11 cellular contexts compared by ENCODE assay signal in genomic region chr10:35433851-35434426, GRCh38.
DNase-seq lines count a peak whose midpoint lies in the region; ATAC-seq and TF ChIP-seq lines count a peak whose summit lies in the region.
"Had no signal": no experiment of that assay in that cellular context is flagged by ENCODE, and none has a peak within 500 bp of the region (broad histone marks: within the 10 kb centered on the region; RNA-seq: fewer than 3 reads in every experiment).

No MANE protein-coding gene starts in this region.

- TF ChIP-seq EP300 in sigmoid colon (IDR thresholded peaks at IDR 0.05) = no peak

- in situ Hi-C loops in KBM-7 (cut with MboI; ENCODE audit: low pct_unique_long_range_greater_than_20kb, low sequenced_read_pairs) = no loop called here

- TF ChIP-seq CTCF in mesothelial cell of epicardium (IDR thresholded peaks at IDR 0.05; ENCODE audit: unreplicated experiment) (no peak), sigmoid colon (IDR thresholded peaks at IDR 0.05) (no peak), adrenal gland (IDR thresholded peaks at IDR 0.05) (no peak)

- no peak overlapping the region for H3K4me3 Mint-ChIP-seq in activated naive CD8-positive, alpha-beta T cell treated with anti-CD3 and anti-CD28 coated beads, Interleukin-2, amount 50 U/mL, for 24 hours
- no peak overlapping the region for H3K4me3 Mint-ChIP-seq in mesothelial cell of epicardium

- H3K27me3 ChIP-seq in sigmoid colon (no peaks in the 10 kb centered on the region), adrenal gland (no peaks in the 10 kb centered on the region)
- H3K27me3 ChIP-seq: gastrocnemius medialis, ovary had no signal

- H3K4me1 Mint-ChIP-seq in activated naive CD8-positive, alpha-beta T cell treated with anti-CD3 and anti-CD28 coated beads, Interleukin-2, amount 50 U/mL, for 24 hours = peaks cover 31% of the 10 kb centered on the region
- H3K4me1 Mint-ChIP-seq in mesothelial cell of epicardium = peaks cover 29% of the 10 kb centered on the region

- peak overlapping the region; percentile 16 for H3K27ac Mint-ChIP-seq in activated naive CD8-positive, alpha-beta T cell treated with anti-CD3 and anti-CD28 coated beads, Interleukin-2, amount 50 U/mL, for 24 hours
- H3K27ac Mint-ChIP-seq in mesothelial cell of epicardium = peak overlapping the region; percentile 73

- 71 to 78% methylated on average over 7 of the region's 7 CpGs for WGBS in sigmoid colon, 2 donors
- WGBS in adrenal gland, 4 donors = 87 to 92% (median 89%) methylated on average over 7 of the region's 7 CpGs

- no peak overlapping the region for H3K4me3 ChIP-seq in sigmoid colon
- H3K4me3 ChIP-seq in adrenal gland = no peak overlapping the region
- H3K4me3 ChIP-seq: gastrocnemius medialis, ovary had no signal

- H3K4me1 ChIP-seq in sigmoid colon = peaks cover 0 to 43% (median 7%) of the 10 kb centered on the region in 4 donors
- H3K4me1 ChIP-seq in adrenal gland (replicated peaks in 1 of 2) = no peaks in the 10 kb centered on the region

- H3K9me3 Mint-ChIP-seq in activated naive CD8-positive, alpha-beta T cell treated with anti-CD3 and anti-CD28 coated beads, Interleukin-2, amount 50 U/mL, for 24 hours = peaks cover 20% of the 10 kb centered on the region
- peaks cover 9% of the 10 kb centered on the region for H3K9me3 Mint-ChIP-seq in mesothelial cell of epicardium

- peak; percentile 73 for DNase-seq in D341Med (ENCODE audit: low spot score)
- peak; percentile 75 for DNase-seq in KBM-7
- no peak for DNase-seq in activated naive CD8-positive, alpha-beta T cell treated with anti-CD3 and anti-CD28 coated beads, Interleukin-2, amount 50 U/mL, for 24 hours
- DNase-seq in mesothelial cell of epicardium (ENCODE audit: low spot score in 2 of 2, unreplicated experiment in 2 of 2) = no peak
- DNase-seq in sigmoid colon = no peak
- no peak for DNase-seq in adrenal gland
- no peak for DNase-seq in kidney glomerular epithelial cell (lab: John Stamatoyannopoulos, UW)
- DNase-seq: gastrocnemius medialis, ovary, SIG-M5 had no signal

- peak; percentile 68 for ATAC-seq in activated naive CD8-positive, alpha-beta T cell treated with anti-CD3 and anti-CD28 coated beads, Interleukin-2, amount 50 U/mL, for 24 hours
- no peak for ATAC-seq in GM19397 (IDR thresholded peaks at IDR 0.05; ENCODE audit: unreplicated experiment)
- ATAC-seq: gastrocnemius medialis had no signal

- H3K27ac ChIP-seq in sigmoid colon = no peak overlapping the region
- H3K27ac ChIP-seq in adrenal gland = no peak overlapping the region
- H3K27ac ChIP-seq: gastrocnemius medialis, ovary had no signal

- peaks cover 30% of the 10 kb centered on the region for H3K36me3 Mint-ChIP-seq in activated naive CD8-positive, alpha-beta T cell treated with anti-CD3 and anti-CD28 coated beads, Interleukin-2, amount 50 U/mL, for 24 hours (ENCODE audit: low read depth)
- H3K36me3 Mint-ChIP-seq in mesothelial cell of epicardium = peaks cover 9% of the 10 kb centered on the region

- intact Hi-C loops in sigmoid colon (cut with DNase I) = no loop called here
- intact Hi-C loops in adrenal gland (cut with DNase I) = no loop called here

- no peaks in the 10 kb centered on the region for H3K27me3 Mint-ChIP-seq in activated naive CD8-positive, alpha-beta T cell treated with anti-CD3 and anti-CD28 coated beads, Interleukin-2, amount 50 U/mL, for 24 hours
- H3K27me3 Mint-ChIP-seq in mesothelial cell of epicardium (ENCODE audit: low read depth) = no peaks in the 10 kb centered on the region

- TF ChIP-seq POLR2A in sigmoid colon (IDR thresholded peaks at IDR 0.05) = no peak
- TF ChIP-seq POLR2A in adrenal gland (IDR thresholded peaks at IDR 0.05) = no peak

- H3K9me3 ChIP-seq in sigmoid colon (no peaks in the 10 kb centered on the region), adrenal gland (replicated peaks in 1 of 3) (peaks cover 0 to 4% (median 0%) of the 10 kb centered on the region in 3 donors)
- H3K9me3 ChIP-seq: gastrocnemius medialis, ovary had no signal

- H3K36me3 ChIP-seq in sigmoid colon (no peaks in the 10 kb centered on the region), adrenal gland (replicated peaks in 1 of 2) (no peaks in the 10 kb centered on the region)
- H3K36me3 ChIP-seq: gastrocnemius medialis, ovary had no signal

Comparison
In these comparisons a context has a peak if more than half of its experiments do, and no peak if none do; other contexts are left out.
1. DNase-seq: peak in D341Med (single experiment) and KBM-7 (single experiment); none in activated naive CD8-positive, alpha-beta T cell treated with anti-CD3 and anti-CD28 coated beads, Interleukin-2, amount 50 U/mL, for 24 hours (single experiment), mesothelial cell of epicardium (0 of 2), sigmoid colon (single experiment), adrenal gland (0 of 7) and kidney glomerular epithelial cell (single experiment).